35 cellular contexts compared by ENCODE assay signal in genomic region chrX:20542072-20542471, GRCh38.
"Had no signal": no experiment of that assay in that cellular context is flagged by ENCODE, and none has a peak within 500 bp of the region (broad histone marks: within the 10 kb centered on the region; RNA-seq: fewer than 3 reads in every experiment).

No MANE protein-coding gene starts in this region.

- H3K9me3 ChIP-seq: MG63 had no signal

- H3K36me3 ChIP-seq: MG63 had no signal

- H3K4me3 ChIP-seq: MG63 had no signal

- DNase-seq: Karpas-422, Kasumi-1, MG63, MM.1S, MV-4-11, NCI-H1048, NCI-H1092, NCI-H1092 treated with DMSO at 0.1 percent for 48 hours, NCI-H1105, NCI-H1105 treated with DMSO at 0.1 percent for 48 hours, NCI-H1417, NCI-H1417 treated with DMSO at 0.1 percent for 48 hours, NCI-H1436, NCI-H1436 treated with DMSO at 0.1 percent for 48 hours, NCI-H146, NCI-H1694, NCI-H1694 treated with DMSO at 0.1 percent for 48 hours, NCI-H187, NCI-H187 treated with DMSO at 0.1 percent for 48 hours, NCI-H1930, NCI-H2029, NCI-H2029 treated with DMSO at 0.1 percent for 48 hours, NCI-H2081, NCI-H2081 treated with DMSO at 0.1 percent for 48 hours, NCI-H2107, NCI-H2171, NCI-H2171 treated with DMSO at 0.1 percent for 48 hours, NCI-H2227 treated with DMSO at 0.1 percent for 48 hours, NCI-H226, NCI-H345, NCI-H446, NCI-H446 treated with DMSO at 0.1 percent for 48 hours, NCI-H510A, NCI-H510A treated with DMSO at 0.1 percent for 48 hours, NCI-H524 had no signal

- H3K27me3 ChIP-seq: MG63 had no signal
